14 cellular contexts compared by ENCODE assay signal in the genomic region with DNA sequence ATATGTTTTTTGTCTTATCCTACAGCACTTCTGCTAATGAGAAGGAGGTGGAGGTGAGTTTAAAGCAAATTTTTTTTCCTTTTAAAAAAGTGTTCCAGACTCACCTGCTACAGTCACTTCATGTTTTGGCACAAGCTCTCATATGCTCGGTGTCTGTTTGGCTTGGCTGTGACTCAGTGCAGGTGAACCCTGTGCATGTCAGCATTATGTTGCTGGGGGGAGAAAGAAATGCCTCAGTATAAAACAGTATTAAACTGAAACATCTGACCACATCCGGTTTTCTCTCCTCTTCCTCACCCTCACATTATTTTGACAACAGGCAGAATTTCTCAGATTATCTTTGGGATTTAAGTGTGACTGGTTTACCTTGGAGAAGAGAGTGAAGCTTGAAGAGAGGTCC.
DNase-seq lines count a peak whose midpoint lies in the region; ATAC-seq, FAIRE-seq and TF ChIP-seq lines count a peak whose summit lies in the region.
"Had no signal": no experiment of that assay in that cellular context is flagged by ENCODE, and none has a peak within 500 bp of the region (broad histone marks: within the 10 kb centered on the region; RNA-seq: fewer than 3 reads in every experiment).

No MANE protein-coding gene starts in this region.

- TF ChIP-seq CTCF in right lobe of liver (IDR thresholded peaks at IDR 0.05) (no peak), HepG2 (CRISPR knock-in tag; IDR thresholded peaks at IDR 0.05) (no peak), upper lobe of right lung (IDR thresholded peaks at IDR 0.05) (no peak), testis (IDR thresholded peaks at IDR 0.05) (no peak)

- H3K27ac ChIP-seq in right lobe of liver (no peak overlapping the region), HepG2 (ENCODE audit: extremely low read length, insufficient read depth, low read length) (no peak overlapping the region), upper lobe of right lung (no peak overlapping the region), testis (no peak overlapping the region)
- H3K27ac ChIP-seq: heart right ventricle, SJCRH30 had no signal

- TF ChIP-seq EP300 in HepG2 (IDR thresholded peaks at IDR 0.05; ENCODE audit: low read depth in 2 of 2, low read length in 2 of 2), result no peak
- no peak for TF ChIP-seq EP300 in HepG2 (CRISPR knock-in tag; IDR thresholded peaks at IDR 0.05; ENCODE audit: borderline replicate concordance)

- 0% methylated on average over 2 of the region's 2 CpGs for WGBS in right lobe of liver (ENCODE audit: insufficient coverage, low coverage, low lambda C conversion rate, missing lambda C conversion rate)
- WGBS in HepG2 (ENCODE audit: low lambda C conversion rate), result 27% methylated on average over 2 of the region's 2 CpGs
- 51 to 70% methylated on average over 2 of the region's 2 CpGs for WGBS in testis, 2 donors

- H3K36me3 ChIP-seq in right lobe of liver (no peaks in the 10 kb centered on the region), HepG2 (replicated peaks in 1 of 2; ENCODE audit: control insufficient read depth in 1 of 2, insufficient read depth in 2 of 2, low read length in 2 of 2) (no peaks in the 10 kb centered on the region), upper lobe of right lung (no peaks in the 10 kb centered on the region), testis (ENCODE audit: low read depth, missing control alignments) (no peaks in the 10 kb centered on the region)
- H3K36me3 ChIP-seq: SJCRH30 had no signal

- no peak for FAIRE-seq in HepG2 (lab: Jason Lieb, UNC)

- H3K9ac ChIP-seq in HepG2 (ENCODE audit: insufficient read depth, low read depth, low read length), result no peak overlapping the region

- DNase-seq in right lobe of liver, result peak in 2 of 3 donors; percentile 23 to 64
- no peak for DNase-seq in HepG2 (ENCODE audit: low spot score)
- peak; percentile 85 for DNase-seq in RPMI8226
- DNase-seq in upper lobe of right lung, result no peak
- no peak for DNase-seq in testis
- DNase-seq in GF-D8 (lab: John Stamatoyannopoulos, UW), result no peak
- DNase-seq: amygdala, GOT3, heart right ventricle, IMR-90, retina, SJCRH30 had no signal

- in situ Hi-C loops in HepG2 (cut with HindIII; ENCODE audit: extremely low pct_ligation_motif_present, low pct_unique_long_range_greater_than_20kb), result no loop called here

- ATAC-seq in right lobe of liver (peak; percentile 81 to 96 (median 91)), HepG2 (no peak), esophagus mucosa (peak; percentile 46), upper lobe of right lung (peak; percentile 63), HG03378 (IDR thresholded peaks at IDR 0.05; ENCODE audit: unreplicated experiment) (no peak)
- ATAC-seq: heart right ventricle had no signal

- CTCF ChIA-PET in HepG2 (lab: Yijun Ruan, JAX; ENCODE audit: low intra/inter-chr PET ratio, low total read pairs), result no interaction called here

- no peak overlapping the region for H2AFZ ChIP-seq in HepG2 (ENCODE audit: low read length)

- TF ChIP-seq POLR2A in right lobe of liver (IDR thresholded peaks at IDR 0.05) (no peak), HepG2 (IDR thresholded peaks at IDR 0.05; ENCODE audit: insufficient read depth in 1 of 2, low read depth in 2 of 2, low read length in 2 of 2) (no peak), testis (IDR thresholded peaks at IDR 0.05) (no peak)

- no TSS peak for BruUV-seq in HepG2 (replicated peaks; lab: Mats Ljungman, UMichigan)

- no peaks in the 10 kb centered on the region for H3K79me2 ChIP-seq in HepG2 (ENCODE audit: insufficient read depth, low read length)

- H3K9me3 ChIP-seq in right lobe of liver, result no peaks in the 10 kb centered on the region
- no peaks in the 10 kb centered on the region for H3K9me3 ChIP-seq in HepG2 (ENCODE audit: low read length)
- H3K9me3 ChIP-seq in upper lobe of right lung, result no peaks in the 10 kb centered on the region
- no peaks in the 10 kb centered on the region for H3K9me3 ChIP-seq in testis
- H3K9me3 ChIP-seq: SJCRH30 had no signal

- no peak overlapping the region for H3K4me3 ChIP-seq in right lobe of liver
- H3K4me3 ChIP-seq in HepG2 (replicated peaks in 1 of 3; ENCODE audit: insufficient read depth in 1 of 3, low read depth in 2 of 3, low read length in 3 of 3), result no peak overlapping the region
- no peak overlapping the region for H3K4me3 ChIP-seq in upper lobe of right lung
- H3K4me3 ChIP-seq in testis, result no peak overlapping the region
- H3K4me3 ChIP-seq: heart right ventricle, SJCRH30 had no signal

- H3K4me1 ChIP-seq in right lobe of liver (peaks cover 0 to 7% (median 0%) of the 10 kb centered on the region in 4 donors), HepG2 (ENCODE audit: insufficient read depth, low read length) (no peaks in the 10 kb centered on the region), upper lobe of right lung (no peaks in the 10 kb centered on the region), testis (no peaks in the 10 kb centered on the region)

- no peak for TF ChIP-seq RAD21 in HepG2 (CRISPR knock-in tag; IDR thresholded peaks at IDR 0.05)

- POLR2A ChIA-PET in HepG2 (lab: Yijun Ruan, JAX), result no interaction called here

- H3K4me2 ChIP-seq in HepG2 (ENCODE audit: low read depth, low read length), result no peak overlapping the region

- intact Hi-C loops in right lobe of liver (cut with DNase I) (no loop called here), HepG2 (cut with micrococcal nuclease; ENCODE audit: unreplicated experiment) (no loop called here), upper lobe of right lung (cut with DNase I) (no loop called here), testis (cut with DNase I; ENCODE audit: low total_unique reads) (no loop called here)

- H3K27me3 ChIP-seq in right lobe of liver (no peaks in the 10 kb centered on the region), HepG2 (ENCODE audit: control insufficient read depth in 1 of 2, insufficient read depth in 2 of 2, low read length in 2 of 2) (no peaks in the 10 kb centered on the region), upper lobe of right lung (no peaks in the 10 kb centered on the region), testis (no peaks in the 10 kb centered on the region)
- H3K27me3 ChIP-seq: heart right ventricle had no signal

- no peaks in the 10 kb centered on the region for H4K20me1 ChIP-seq in HepG2 (ENCODE audit: insufficient read depth, low read length)

TF ChIP-seq in HepG2, 621 proteins besides CTCF, POLR2A, EP300 and RAD21 (continues in another document):
- TF ChIP-seq SP1 (IDR thresholded peaks at IDR 0.05), result no peak
- no peak for TF ChIP-seq SP1 (CRISPR knock-in tag; IDR thresholded peaks at IDR 0.05)
- no peak for TF ChIP-seq ZHX2 (IDR thresholded peaks at IDR 0.05; ENCODE audit: low read depth)
- no peak for TF ChIP-seq ZHX2 (CRISPR knock-in tag; IDR thresholded peaks at IDR 0.05; ENCODE audit: borderline replicate concordance)
- no peak for TF ChIP-seq CREBL2 (CRISPR knock-in tag; IDR thresholded peaks at IDR 0.05; ENCODE audit: borderline replicate concordance)
- no peak for TF ChIP-seq ZNF260 (CRISPR knock-in tag; IDR thresholded peaks at IDR 0.05; ENCODE audit: borderline replicate concordance, low read depth)
- no peak for TF ChIP-seq TRIM24 (CRISPR knock-in tag; IDR thresholded peaks at IDR 0.05)

Comparison
In these comparisons a context has a peak if more than half of its experiments do, and no peak if none do; other contexts are left out.
1. ATAC-seq: peak in right lobe of liver (4 of 4), esophagus mucosa (single experiment) and upper lobe of right lung (single experiment); none in HepG2 (single experiment) and HG03378 (single experiment).
2. DNase-seq: peak in right lobe of liver (2 of 3) and RPMI8226 (single experiment); none in HepG2 (single experiment), upper lobe of right lung (single experiment), testis (single experiment) and GF-D8 (single experiment).